Comparison of ENCODE assay signal across 1 cellular context in genomic region chr14:74202113-74202512, GRCh38.
TF ChIP-seq lines count a peak whose summit lies in the region.

No MANE protein-coding gene starts in this region.

TF ChIP-seq in GM12878, 131 proteins besides CTCF, POLR2A, EP300 and RAD21 (continued from another document):
- no peak for TF ChIP-seq CUX1 (IDR thresholded peaks at IDR 0.05; ENCODE audit: insufficient replicate concordance, low read depth, low read length)
